Comparison of ENCODE assay signal across 8 cellular contexts in the genomic region with DNA sequence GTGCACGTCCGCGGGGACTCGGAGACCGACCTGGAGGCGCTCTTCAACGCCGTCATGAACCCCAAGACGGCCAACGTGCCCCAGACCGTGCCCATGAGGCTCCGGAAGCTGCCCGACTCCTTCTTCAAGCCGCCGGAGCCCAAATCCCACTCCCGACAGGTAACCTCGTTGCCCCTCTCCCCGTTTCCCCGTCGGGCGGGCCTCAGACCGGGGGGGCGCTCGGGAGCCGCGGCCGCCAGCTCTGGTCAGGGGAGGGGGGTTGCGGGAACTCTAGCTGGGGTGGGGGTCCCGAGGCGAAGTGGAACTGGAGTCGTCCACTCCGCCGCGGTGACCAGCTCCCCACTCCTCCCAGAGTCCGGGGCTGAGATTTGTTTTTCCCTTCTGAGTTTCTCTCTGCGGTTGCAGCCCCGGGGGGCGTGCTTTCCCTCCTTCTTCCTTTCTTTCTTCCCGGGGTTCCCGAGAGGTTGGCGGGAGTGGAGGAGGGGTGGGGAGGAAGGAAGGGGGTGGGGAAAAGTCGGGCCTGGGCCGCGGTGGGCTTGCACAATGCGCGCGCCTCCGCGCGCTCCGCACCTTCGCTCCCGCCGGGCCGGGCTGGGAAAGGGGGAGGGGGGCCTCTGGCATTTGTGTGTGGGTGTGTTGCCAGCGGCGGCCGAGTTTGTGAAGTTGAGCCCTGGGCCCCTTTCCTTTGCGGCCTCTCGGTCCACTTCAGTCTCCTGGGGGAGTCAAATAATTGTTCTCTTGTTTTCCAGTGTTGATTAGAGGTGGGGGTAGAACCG. TPM values are rescaled to one million over a fixed set of nuclear protein-coding genes. Genes with fewer than 3 reads are reported as not detected.
DNase-seq lines count a peak whose midpoint lies in the region; ATAC-seq, FAIRE-seq and TF ChIP-seq lines count a peak whose summit lies in the region.

No MANE protein-coding gene starts in this region.

- H3K36me3 ChIP-seq in WERI-Rb-1, result no peaks in the 10 kb centered on the region
- H3K36me3 ChIP-seq in esophagus (ENCODE audit: control insufficient read depth in 2 of 2, insufficient read depth in 2 of 2, low read length in 1 of 2), result no peaks in the 10 kb centered on the region
- H3K36me3 ChIP-seq in upper lobe of left lung, result no peaks in the 10 kb centered on the region

- 1% methylated on average over 51 to 61 of the region's 61 CpGs for WGBS in esophagus, 2 donors
- 0% methylated on average over 19 to 26 of the region's 61 CpGs for WGBS in upper lobe of left lung, 2 donors

- H3K27ac ChIP-seq in WERI-Rb-1, result no peak overlapping the region
- peak overlapping the region; percentile 96 to 97 for H3K27ac ChIP-seq in esophagus (ENCODE audit: low read depth in 2 of 2, low read length in 1 of 2)
- H3K27ac ChIP-seq in upper lobe of left lung, result peak overlapping the region; percentile 97 to 99 (median 98)

- peak; percentile 71 to 88 for ATAC-seq in upper lobe of left lung (ENCODE audit: low FRiP score in 2 of 2)

- peaks cover 15% of the 10 kb centered on the region for H3K27me3 ChIP-seq in WERI-Rb-1 (ENCODE audit: insufficient read depth, low read depth, severe bottlenecking)
- no peaks in the 10 kb centered on the region for H3K27me3 ChIP-seq in esophagus (ENCODE audit: control insufficient read depth in 1 of 2, insufficient read depth in 2 of 2, low read length in 2 of 2)
- H3K27me3 ChIP-seq in upper lobe of left lung, result peaks cover 0 to 6% (median 0%) of the 10 kb centered on the region in 4 donors

- peaks cover 47% of the 10 kb centered on the region for H3K4me1 Mint-ChIP-seq in mesothelial cell of epicardium

- TF ChIP-seq POLR2A in H54 (IDR thresholded peaks at IDR 0.05; ENCODE audit: low read depth, low read length) (no peak), upper lobe of left lung (IDR thresholded peaks at IDR 0.05) (peak in 1 of 4 donors; percentile 58)

- H3K4me3 ChIP-seq in WERI-Rb-1 (ENCODE audit: low read depth, low read length) (peak overlapping the region; percentile 55), esophagus (ENCODE audit: low read depth in 1 of 2, low read length in 2 of 2) (peak overlapping the region; percentile 84 to 94), upper lobe of left lung (peak overlapping the region; percentile 58 to 83 (median 80))

- no peak for TF ChIP-seq CTCF in WERI-Rb-1 (IDR thresholded peaks at IDR 0.05; ENCODE audit: low read depth, low read length)
- TF ChIP-seq CTCF in mesothelial cell of epicardium (IDR thresholded peaks at IDR 0.05; ENCODE audit: unreplicated experiment), result no peak
- TF ChIP-seq CTCF in upper lobe of left lung (IDR thresholded peaks at IDR 0.05), result peak in 1 of 6 experiments; percentile 6

- no peak for TF ChIP-seq EP300 in upper lobe of left lung (IDR thresholded peaks at IDR 0.05)

- FAIRE-seq in H54 (lab: Jason Lieb, UNC), result no peak

- no peaks in the 10 kb centered on the region for H3K9me3 Mint-ChIP-seq in mesothelial cell of epicardium

- H3K27ac Mint-ChIP-seq in mesothelial cell of epicardium, result peak overlapping the region; percentile 100

- H3K9me3 ChIP-seq in WERI-Rb-1 (ENCODE audit: severe bottlenecking) (no peaks in the 10 kb centered on the region), esophagus (ENCODE audit: control insufficient read depth in 2 of 2, insufficient read depth in 1 of 2, low read depth in 1 of 2, low read length in 1 of 2) (no peaks in the 10 kb centered on the region), upper lobe of left lung (no peaks in the 10 kb centered on the region)

- H3K36me3 Mint-ChIP-seq in mesothelial cell of epicardium, result peaks cover 4% of the 10 kb centered on the region

- DNase-seq in AG08396 (ENCODE audit: low spot score) (peak; percentile 84), H54 (ENCODE audit: insufficient read length, low spot score) (peak; percentile 26), WERI-Rb-1 (peak; percentile 44), mesothelial cell of epicardium (ENCODE audit: low spot score in 2 of 2, unreplicated experiment in 2 of 2) (peak; percentile 87 to 93), upper lobe of left lung (peak; percentile 79 to 93), NCI-H128 (lab: John Stamatoyannopoulos, UW; ENCODE audit: unreplicated experiment) (no peak), SHP77 treated with DMSO at 0.1 percent for 48 hours (lab: John Stamatoyannopoulos, UW) (no peak)

- peak overlapping the region; percentile 97 for H3K4me3 Mint-ChIP-seq in mesothelial cell of epicardium

- no peaks in the 10 kb centered on the region for H3K27me3 Mint-ChIP-seq in mesothelial cell of epicardium (ENCODE audit: low read depth)

- no peaks in the 10 kb centered on the region for H3K4me1 ChIP-seq in esophagus (ENCODE audit: control insufficient read depth in 2 of 2, insufficient read depth in 2 of 2, low read length in 1 of 2)
- H3K4me1 ChIP-seq in upper lobe of left lung, result peaks cover 2 to 28% (median 11%) of the 10 kb centered on the region in 4 donors

RNA-seq across cellular contexts. Expression of a gene that starts 1.0 kb away (rescaled TPM):
- polyA plus RNA-seq in esophagus, result 10 to 100 TPM; 30.6 to 39.5 TPM
- total RNA-seq in mesothelial cell of epicardium, result 186 to 194 TPM (median 193 TPM) in 3 replicates
- total RNA-seq in upper lobe of left lung, result 100 to 1,000 TPM in 5 of 6 donors, 10 to 100 TPM in 1; 99.2 to 262 (median 190) TPM

Comparison
In these comparisons a context has a peak if more than half of its experiments do, and no peak if none do; other contexts are left out.
1. DNase-seq: peak in AG08396 (single experiment), H54 (single experiment), WERI-Rb-1 (single experiment), mesothelial cell of epicardium (2 of 2) and upper lobe of left lung (2 of 2); none in NCI-H128 (single experiment) and SHP77 treated with DMSO at 0.1 percent for 48 hours (single experiment).
2. Peak in every context shown above with its lines, with median percentiles within 50 percentile points of each other: H3K4me3 ChIP-seq.